Comparison of ENCODE assay signal across 8 cellular contexts in genomic region chr2:241636182-241636982, GRCh38. TPM values are rescaled to one million over a fixed set of nuclear protein-coding genes. Genes with fewer than 3 reads are reported as not detected.
DNase-seq lines count a peak whose midpoint lies in the region; ATAC-seq lines count a peak whose summit lies in the region.

No MANE protein-coding gene starts in this region.

- H3K4me3 Mint-ChIP-seq in dendritic cell treated with granulocyte-macrophage colony-stimulating factor and Interleukin-4, amounts not matched to agents 40 ng/mL and 50 ng/mL, for 4 days: peak overlapping the region; percentile 80

- H3K36me3 Mint-ChIP-seq in dendritic cell treated with granulocyte-macrophage colony-stimulating factor and Interleukin-4, amounts not matched to agents 40 ng/mL and 50 ng/mL, for 4 days (ENCODE audit: low read depth): peaks cover 55% of the 10 kb centered on the region

- peak overlapping the region; percentile 77 for H3K27ac Mint-ChIP-seq in dendritic cell treated with granulocyte-macrophage colony-stimulating factor and Interleukin-4, amounts not matched to agents 40 ng/mL and 50 ng/mL, for 4 days

- H3K4me1 Mint-ChIP-seq in dendritic cell treated with granulocyte-macrophage colony-stimulating factor and Interleukin-4, amounts not matched to agents 40 ng/mL and 50 ng/mL, for 4 days (ENCODE audit: low read depth): peaks cover 55% of the 10 kb centered on the region

- intact Hi-C loops in dendritic cell treated with granulocyte-macrophage colony-stimulating factor and Interleukin-4, amounts not matched to agents 40 ng/mL and 50 ng/mL, for 4 days (cut with micrococcal nuclease): loop anchor here (1.0 to 10.0 kb wide), 4 partner anchors 20 to 282 kb away; partner anchors contain the start of genes DTYMK, FARP2 and ING5

- in situ Hi-C loops in Caki2 (cut with HindIII; ENCODE audit: low pct_unique_long_range_greater_than_20kb, low sequenced_read_pairs): no loop called here

- H3K9me3 Mint-ChIP-seq in dendritic cell treated with granulocyte-macrophage colony-stimulating factor and Interleukin-4, amounts not matched to agents 40 ng/mL and 50 ng/mL, for 4 days: no peaks in the 10 kb centered on the region

- H3K27me3 Mint-ChIP-seq in dendritic cell treated with granulocyte-macrophage colony-stimulating factor and Interleukin-4, amounts not matched to agents 40 ng/mL and 50 ng/mL, for 4 days: no peaks in the 10 kb centered on the region

- ATAC-seq in GM19455 (IDR thresholded peaks at IDR 0.05; ENCODE audit: unreplicated experiment) (peak; percentile 31), HG03469 (IDR thresholded peaks at IDR 0.05; ENCODE audit: unreplicated experiment) (peak; percentile 19)
- ATAC-seq in stimulated activated naive CD8-positive, alpha-beta T cell treated with anti-CD3 and anti-CD28 coated beads, Interleukin-15, Interleukin-2, amounts not matched to agents 100 U/mL and 50 U/mL, for 24 hours: peak; percentile 42

- DNase-seq in Caki2 (ENCODE audit: low read depth): peak; percentile 41
- DNase-seq in T-helper 9 cell: peak; percentile 15
- DNase-seq in lung microvascular endothelial cell (ENCODE audit: low read depth in 2 of 2): peak; percentile 45 to 56
- DNase-seq in stimulated activated naive CD8-positive, alpha-beta T cell treated with anti-CD3 and anti-CD28 coated beads, Interleukin-15, Interleukin-2, amounts not matched to agents 100 U/mL and 50 U/mL, for 24 hours: peak; percentile 55
- no peak for DNase-seq in COLO829 (ENCODE audit: low spot score)

RNA-seq across cellular contexts. Expression of gene THAP4, which starts 0.6 kb away (rescaled TPM):
- total RNA-seq in Caki2 (2014; rRNA removed; shearing (Covaris generic); ENCODE audit: low replicate concordance): 74.7 and 87.0 TPM in 2 replicates
- total RNA-seq in lung microvascular endothelial cell: 30.5 and 39.1 TPM in 2 replicates

RNA-seq across cellular contexts. Expression of gene ATG4B, which starts 1.1 kb away (rescaled TPM):
- 68.3 and 77.2 TPM in 2 replicates for total RNA-seq in Caki2 (2014; rRNA removed; shearing (Covaris generic); ENCODE audit: low replicate concordance)
- 26.2 and 39.1 TPM in 2 replicates for total RNA-seq in lung microvascular endothelial cell

RNA-seq across cellular contexts. Expression of gene DTYMK, which starts 50.2 kb away (rescaled TPM):
- total RNA-seq in Caki2 (2014; rRNA removed; shearing (Covaris generic); ENCODE audit: low replicate concordance): 93.0 and 140 TPM in 2 replicates
- total RNA-seq in lung microvascular endothelial cell: 22.0 and 30.3 TPM in 2 replicates
